Comparison of ENCODE assay signal across 8 cellular contexts in genomic region chr9:129382281-129383004, GRCh38.
DNase-seq lines count a peak whose midpoint lies in the region; ATAC-seq and TF ChIP-seq lines count a peak whose summit lies in the region.

No MANE protein-coding gene starts in this region.

- peak overlapping the region; percentile 82 for H3K27ac ChIP-seq in RWPE1
- peak overlapping the region; percentile 79 to 99 (median 97) for H3K27ac ChIP-seq in skin epidermis

- intact Hi-C loops in left ventricle myocardium superior (cut with micrococcal nuclease): no loop called here

- no peak for TF ChIP-seq CTCF in GM13976 (IDR thresholded peaks at IDR 0.05; ENCODE audit: borderline replicate concordance, control extremely low read depth, extremely low read depth, insufficient read depth, missing control alignments)
- TF ChIP-seq CTCF in RWPE1 (conservative IDR thresholded peaks at IDR 0.05; ENCODE audit: low read depth): no peak

- peak overlapping the region in 4 of 7 experiments; percentile 51 to 58 (median 53) for H3K4me3 ChIP-seq in skin epidermis

- peak; percentile 9 for ATAC-seq in left ventricle myocardium superior
- no peak for ATAC-seq in GM18873 (IDR thresholded peaks at IDR 0.05; ENCODE audit: low FRiP score, unreplicated experiment)
- ATAC-seq in HG02623 (IDR thresholded peaks at IDR 0.05; ENCODE audit: unreplicated experiment): no peak

- DNase-seq in GM13976 (ENCODE audit: low spot score): peak; percentile 34
- DNase-seq in RWPE1 (ENCODE audit: low spot score): no peak
- no peak for DNase-seq in left ventricle myocardium superior
- DNase-seq in NCI-H1048 (lab: John Stamatoyannopoulos, UW): no peak
- DNase-seq in HPDE6-E6E7 (ENCODE audit: extremely low spot score): no peak

- in situ Hi-C loops in GM13976 (cut with MboI; ENCODE audit: low sequenced_read_pairs, unreplicated experiment): no loop called here

- POLR2A ChIA-PET in RWPE1 (lab: Yijun Ruan, JAX; ENCODE audit: low non-redundant PET): interaction anchor here (0.5 to 2.1 kb wide), 13 partner anchors 9 to 134 kb away, joined by 3 to 10 read pairs (median 5); no protein-coding TSS in a partner anchor

- CTCF ChIA-PET in RWPE1 (lab: Yijun Ruan, JAX): interaction anchor here (0.6 to 1.3 kb wide), 5 partner anchors 20 to 269 kb away, joined by 3 to 4 read pairs (median 3); no protein-coding TSS in a partner anchor
